9 cellular contexts compared by ENCODE assay signal in genomic region chr16:75238132-75238852, GRCh38. TPM values are rescaled to one million over a fixed set of nuclear protein-coding genes. Genes with fewer than 3 reads are reported as not detected.
DNase-seq lines count a peak whose midpoint lies in the region.
"Had no signal": no experiment of that assay in that cellular context is flagged by ENCODE, and none has a peak within 500 bp of the region (broad histone marks: within the 10 kb centered on the region; RNA-seq: fewer than 3 reads in every experiment).

No MANE protein-coding gene starts in this region.

- peak; percentile 86 for DNase-seq in Ammon's horn (ENCODE audit: low spot score)
- DNase-seq in NT2/D1 (ENCODE audit: low read depth, low spot score), result no peak
- DNase-seq in fibroblast of peridontal ligament (ENCODE audit: extremely low read depth), result peak; percentile 90
- DNase-seq in occipital lobe (lab: John Stamatoyannopoulos, UW), result peak; percentile 83
- no peak for DNase-seq in NCI-H510A treated with DMSO at 0.1 percent for 48 hours (lab: John Stamatoyannopoulos, UW)
- DNase-seq in NCI-H774 (lab: John Stamatoyannopoulos, UW), result no peak
- no peak for DNase-seq in CD4-positive, alpha-beta memory T cell
- no peak for DNase-seq in activated T-cell treated with anti-CD3 and anti-CD28 coated beads, Interleukin-2, amount 50 U/mL, for 48 hours
- DNase-seq: NCI-H2081 treated with DMSO at 0.1 percent for 48 hours had no signal

- no peaks in the 10 kb centered on the region for H3K27me3 ChIP-seq in NT2/D1 (ENCODE audit: insufficient read depth, insufficient read length)
- H3K27me3 ChIP-seq in CD4-positive, alpha-beta memory T cell (ENCODE audit: insufficient read depth, low read length), result no peaks in the 10 kb centered on the region

- no peak overlapping the region for H3K4me3 Mint-ChIP-seq in CD4-positive, alpha-beta memory T cell

- no peak overlapping the region for H3K27ac ChIP-seq in CD4-positive, alpha-beta memory T cell (ENCODE audit: low read depth, low read length)

- H3K4me1 ChIP-seq in NT2/D1 (ENCODE audit: insufficient read depth, insufficient read length), result peaks cover 34% of the 10 kb centered on the region
- peaks cover 6% of the 10 kb centered on the region for H3K4me1 ChIP-seq in CD4-positive, alpha-beta memory T cell (ENCODE audit: insufficient read depth, low read length)

- no peaks in the 10 kb centered on the region for H3K27me3 Mint-ChIP-seq in CD4-positive, alpha-beta memory T cell

- peak overlapping the region; percentile 56 for H3K9ac ChIP-seq in NT2/D1 (ENCODE audit: insufficient read length, low read depth)

- H3K9me3 Mint-ChIP-seq in CD4-positive, alpha-beta memory T cell, result no peaks in the 10 kb centered on the region

- intact Hi-C loops in CD4-positive, alpha-beta memory T cell (cut with micrococcal nuclease), result no loop called here

- peaks cover 0 to 5% (median 2%) of the 10 kb centered on the region in 4 donors for H3K4me1 Mint-ChIP-seq in CD4-positive, alpha-beta memory T cell

- peaks cover 100% of the 10 kb centered on the region for H3K36me3 ChIP-seq in NT2/D1 (ENCODE audit: insufficient read depth, insufficient read length, low read length)
- H3K36me3 ChIP-seq in CD4-positive, alpha-beta memory T cell (ENCODE audit: insufficient read depth, low read length), result no peaks in the 10 kb centered on the region

- H3K36me3 Mint-ChIP-seq in CD4-positive, alpha-beta memory T cell, result no peaks in the 10 kb centered on the region

- H3K27ac Mint-ChIP-seq in CD4-positive, alpha-beta memory T cell, result no peak overlapping the region

- CTCF ChIA-PET in CD4-positive, alpha-beta memory T cell (lab: Charles Lee; ENCODE audit: partially characterized antibody), result interaction anchor here (7.9 kb wide), 1 partner anchor 144 kb away, joined by 296 read pairs; no protein-coding TSS in a partner anchor

- no peak overlapping the region for H3K4me3 ChIP-seq in NT2/D1 (ENCODE audit: insufficient read length, low read depth)
- no peak overlapping the region for H3K4me3 ChIP-seq in CD4-positive, alpha-beta memory T cell (ENCODE audit: low read length in 2 of 2)

- POLR2A ChIA-PET in CD4-positive, alpha-beta memory T cell (lab: Charles Lee; ENCODE audit: partially characterized antibody), result no interaction called here

- H3K9me3 ChIP-seq in NT2/D1 (ENCODE audit: insufficient read depth, low read length), result no peaks in the 10 kb centered on the region
- no peaks in the 10 kb centered on the region for H3K9me3 ChIP-seq in CD4-positive, alpha-beta memory T cell (ENCODE audit: control insufficient read depth in 1 of 2, low read length in 2 of 2)

RNA-seq across cellular contexts. Expression of gene BCAR1, which starts 13.1 kb away (rescaled TPM):
- 15.4 TPM for total RNA-seq in occipital lobe
- under 1 TPM in 1 of 2 experiments, not detected in 1; 0.36 TPM for total RNA-seq in CD4-positive, alpha-beta memory T cell
- polyA plus RNA-seq in CD4-positive, alpha-beta memory T cell, result under 1 TPM in 1 of 2 donors, not detected in 1; 0.30 TPM

RNA-seq across cellular contexts. Expression of gene CTRB1, which starts 19.5 kb away (rescaled TPM):
- total RNA-seq in occipital lobe, result not detected
- not detected for total RNA-seq in CD4-positive, alpha-beta memory T cell
- not detected for polyA plus RNA-seq in CD4-positive, alpha-beta memory T cell

RNA-seq across cellular contexts. Expression of gene CTRB2, which starts 31.3 kb away (rescaled TPM):
- total RNA-seq in occipital lobe, result not detected
- total RNA-seq in CD4-positive, alpha-beta memory T cell, result not detected
- not detected for polyA plus RNA-seq in CD4-positive, alpha-beta memory T cell

Comparison
In these comparisons a context has a peak if more than half of its experiments do, and no peak if none do; other contexts are left out.
1. DNase-seq: peak in Ammon's horn (single experiment), fibroblast of peridontal ligament (single experiment) and occipital lobe (single experiment); none in NT2/D1 (single experiment), NCI-H510A treated with DMSO at 0.1 percent for 48 hours (single experiment), NCI-H774 (single experiment), CD4-positive, alpha-beta memory T cell (0 of 5) and activated T-cell treated with anti-CD3 and anti-CD28 coated beads, Interleukin-2, amount 50 U/mL, for 48 hours (0 of 2).
2. RNA of gene BCAR1, which starts 13.1 kb away (total RNA-seq): 15.4 TPM in occipital lobe (single experiment); 0.36 TPM in CD4-positive, alpha-beta memory T cell; every median in the first group is over 10 times any median in the second.